In the genomic region with DNA sequence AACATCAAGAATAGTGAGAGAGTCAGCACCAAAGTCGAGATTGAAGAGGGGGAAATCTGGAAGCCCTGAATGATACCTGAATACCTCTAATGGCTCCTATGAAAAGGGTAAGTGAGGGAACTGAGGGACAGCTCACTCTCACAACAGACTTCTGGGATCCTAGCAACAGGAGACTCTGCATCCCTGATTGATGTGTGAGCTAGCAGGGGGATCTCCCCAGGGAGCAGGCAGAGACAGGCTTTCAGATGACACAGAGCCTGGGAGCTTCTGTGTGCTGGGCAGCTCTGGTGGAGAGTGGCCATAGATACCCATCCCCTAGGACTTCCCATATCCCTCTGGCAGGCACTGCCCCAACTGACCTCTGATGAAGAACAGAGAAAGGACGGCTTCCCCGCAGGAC, we compare ENCODE assay signal across 1 cellular context.
TF ChIP-seq lines count a peak whose summit lies in the region.

No MANE protein-coding gene starts in this region.

TF ChIP-seq in IMR-90, 13 proteins besides CTCF, POLR2A, EP300 and RAD21:
- TF ChIP-seq RFX5 (IDR thresholded peaks at IDR 0.05; ENCODE audit: low read depth, low read length) = no peak
- TF ChIP-seq FOS (IDR thresholded peaks at IDR 0.05; ENCODE audit: low read depth, low read length) = no peak
- TF ChIP-seq CHD1 (IDR thresholded peaks at IDR 0.05; ENCODE audit: low read depth, low read length) = no peak
- TF ChIP-seq MAFK (IDR thresholded peaks at IDR 0.05; ENCODE audit: low read depth, low read length) = no peak
- TF ChIP-seq, protein P1, sequence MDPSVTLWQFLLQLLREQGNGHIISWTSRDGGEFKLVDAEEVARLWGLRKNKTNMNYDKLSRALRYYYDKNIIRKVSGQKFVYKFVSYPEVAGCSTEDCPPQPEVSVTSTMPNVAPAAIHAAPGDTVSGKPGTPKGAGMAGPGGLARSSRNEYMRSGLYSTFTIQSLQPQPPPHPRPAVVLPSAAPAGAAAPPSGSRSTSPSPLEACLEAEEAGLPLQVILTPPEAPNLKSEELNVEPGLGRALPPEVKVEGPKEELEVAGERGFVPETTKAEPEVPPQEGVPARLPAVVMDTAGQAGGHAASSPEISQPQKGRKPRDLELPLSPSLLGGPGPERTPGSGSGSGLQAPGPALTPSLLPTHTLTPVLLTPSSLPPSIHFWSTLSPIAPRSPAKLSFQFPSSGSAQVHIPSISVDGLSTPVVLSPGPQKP (IDR thresholded peaks at IDR 0.05; ENCODE audit: borderline replicate concordance, low read depth, low read length) = no peak
- no peak for TF ChIP-seq BHLHE40 (IDR thresholded peaks at IDR 0.05; ENCODE audit: low read depth, low read length)
- TF ChIP-seq CEBPB (IDR thresholded peaks at IDR 0.05; ENCODE audit: low read depth, low read length) = no peak
- no peak for TF ChIP-seq MXI1 (IDR thresholded peaks at IDR 0.05; ENCODE audit: borderline replicate concordance, low read depth, low read length)
TF ChIP-seq in IMR-90: peak in this region for 0.
